ENCODE assay signal across 1 cellular context in the genomic region with DNA sequence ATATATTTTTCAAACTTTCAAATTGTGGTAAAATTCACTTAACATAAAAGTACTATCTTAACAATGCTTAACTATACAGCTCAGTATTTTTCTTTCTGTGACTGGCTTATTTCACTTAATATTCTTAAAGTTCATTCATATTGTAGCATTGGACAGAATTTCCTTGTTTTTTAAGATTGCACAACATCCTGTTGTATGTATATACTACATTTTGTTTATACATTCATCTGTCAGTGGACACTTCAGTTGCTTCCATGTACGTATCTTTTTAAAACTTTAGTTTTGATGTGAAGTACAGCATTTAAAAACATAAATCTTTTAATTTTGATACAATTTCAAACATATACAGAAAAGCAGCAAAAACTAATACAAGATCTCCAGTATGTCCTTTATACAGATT.
TF ChIP-seq lines count a peak whose summit lies in the region.

No MANE protein-coding gene starts in this region.

TF ChIP-seq in HepG2, 621 proteins besides CTCF, POLR2A, EP300 and RAD21 (continued from another document):
- TF ChIP-seq, protein P1, sequence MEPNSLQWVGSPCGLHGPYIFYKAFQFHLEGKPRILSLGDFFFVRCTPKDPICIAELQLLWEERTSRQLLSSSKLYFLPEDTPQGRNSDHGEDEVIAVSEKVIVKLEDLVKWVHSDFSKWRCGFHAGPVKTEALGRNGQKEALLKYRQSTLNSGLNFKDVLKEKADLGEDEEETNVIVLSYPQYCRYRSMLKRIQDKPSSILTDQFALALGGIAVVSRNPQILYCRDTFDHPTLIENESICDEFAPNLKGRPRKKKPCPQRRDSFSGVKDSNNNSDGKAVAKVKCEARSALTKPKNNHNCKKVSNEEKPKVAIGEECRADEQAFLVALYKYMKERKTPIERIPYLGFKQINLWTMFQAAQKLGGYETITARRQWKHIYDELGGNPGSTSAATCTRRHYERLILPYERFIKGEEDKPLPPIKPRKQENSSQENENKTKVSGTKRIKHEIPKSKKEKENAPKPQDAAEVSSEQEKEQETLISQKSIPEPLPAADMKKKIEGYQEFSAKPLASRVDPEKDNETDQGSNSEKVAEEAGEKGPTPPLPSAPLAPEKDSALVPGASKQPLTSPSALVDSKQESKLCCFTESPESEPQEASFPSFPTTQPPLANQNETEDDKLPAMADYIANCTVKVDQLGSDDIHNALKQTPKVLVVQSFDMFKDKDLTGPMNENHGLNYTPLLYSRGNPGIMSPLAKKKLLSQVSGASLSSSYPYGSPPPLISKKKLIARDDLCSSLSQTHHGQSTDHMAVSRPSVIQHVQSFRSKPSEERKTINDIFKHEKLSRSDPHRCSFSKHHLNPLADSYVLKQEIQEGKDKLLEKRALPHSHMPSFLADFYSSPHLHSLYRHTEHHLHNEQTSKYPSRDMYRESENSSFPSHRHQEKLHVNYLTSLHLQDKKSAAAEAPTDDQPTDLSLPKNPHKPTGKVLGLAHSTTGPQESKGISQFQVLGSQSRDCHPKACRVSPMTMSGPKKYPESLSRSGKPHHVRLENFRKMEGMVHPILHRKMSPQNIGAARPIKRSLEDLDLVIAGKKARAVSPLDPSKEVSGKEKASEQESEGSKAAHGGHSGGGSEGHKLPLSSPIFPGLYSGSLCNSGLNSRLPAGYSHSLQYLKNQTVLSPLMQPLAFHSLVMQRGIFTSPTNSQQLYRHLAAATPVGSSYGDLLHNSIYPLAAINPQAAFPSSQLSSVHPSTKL (CRISPR knock-in tag; IDR thresholded peaks at IDR 0.05): 0 out of 2 replicates have a peak, but pooled peaks have one; percentile 10
- TF ChIP-seq, protein P2, sequence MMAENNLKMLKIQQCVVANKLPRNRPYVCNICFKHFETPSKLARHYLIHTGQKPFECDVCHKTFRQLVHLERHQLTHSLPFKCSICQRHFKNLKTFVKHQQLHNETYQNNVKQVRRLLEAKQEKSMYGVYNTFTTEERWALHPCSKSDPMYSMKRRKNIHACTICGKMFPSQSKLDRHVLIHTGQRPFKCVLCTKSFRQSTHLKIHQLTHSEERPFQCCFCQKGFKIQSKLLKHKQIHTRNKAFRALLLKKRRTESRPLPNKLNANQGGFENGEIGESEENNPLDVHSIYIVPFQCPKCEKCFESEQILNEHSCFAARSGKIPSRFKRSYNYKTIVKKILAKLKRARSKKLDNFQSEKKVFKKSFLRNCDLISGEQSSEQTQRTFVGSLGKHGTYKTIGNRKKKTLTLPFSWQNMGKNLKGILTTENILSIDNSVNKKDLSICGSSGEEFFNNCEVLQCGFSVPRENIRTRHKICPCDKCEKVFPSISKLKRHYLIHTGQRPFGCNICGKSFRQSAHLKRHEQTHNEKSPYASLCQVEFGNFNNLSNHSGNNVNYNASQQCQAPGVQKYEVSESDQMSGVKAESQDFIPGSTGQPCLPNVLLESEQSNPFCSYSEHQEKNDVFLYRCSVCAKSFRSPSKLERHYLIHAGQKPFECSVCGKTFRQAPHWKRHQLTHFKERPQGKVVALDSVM (CRISPR knock-in tag; IDR thresholded peaks at IDR 0.05): no peak
- no peak for TF ChIP-seq ZNF30 (CRISPR knock-in tag; IDR thresholded peaks at IDR 0.05)
